In the genomic region with DNA sequence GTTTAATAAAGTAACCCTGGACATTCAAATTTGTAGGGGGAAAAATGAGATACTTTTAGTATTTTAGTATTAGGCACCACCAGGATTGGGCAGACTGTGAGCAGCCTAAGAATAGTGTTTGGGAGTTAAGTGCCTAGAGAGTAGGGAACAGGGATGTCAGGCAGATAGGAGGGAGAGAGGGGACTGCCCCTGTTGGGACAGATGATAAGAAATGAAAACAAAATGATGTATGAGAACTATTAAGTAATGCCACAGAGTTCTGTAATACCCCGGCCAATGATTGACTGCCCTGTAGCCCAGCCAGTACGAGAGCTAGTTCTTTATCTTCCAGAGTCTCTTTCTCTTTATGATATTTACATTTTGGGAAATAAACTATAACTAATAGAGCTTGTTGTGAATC, we compare ENCODE assay signal across 8 cellular contexts.
"Had no signal": no experiment of that assay in that cellular context is flagged by ENCODE, and none has a peak within 500 bp of the region (broad histone marks: within the 10 kb centered on the region; RNA-seq: fewer than 3 reads in every experiment).

No MANE protein-coding gene starts in this region.

- H3K27ac ChIP-seq: tibial nerve had no signal

- H3K36me3 ChIP-seq: adrenal gland, tibial nerve had no signal

- H3K4me3 ChIP-seq: adrenal gland, tibial nerve had no signal

- DNase-seq: activated CD4-positive, alpha-beta T cell treated with anti-CD3 and anti-CD28 coated beads for 48 hours; activated CD8-positive, alpha-beta memory T cell treated with anti-CD3 and anti-CD28 coated beads for 24 hours; activated naive CD4-positive, alpha-beta T cell treated with anti-CD3 and anti-CD28 coated beads, Interleukin-2, amount 50 U/mL, for 16 hours; adrenal gland; central memory CD4-positive, alpha-beta T cell; left colon; SK-N-SH had no signal

- H3K27me3 ChIP-seq: adrenal gland, tibial nerve had no signal

- ATAC-seq: left colon had no signal

- H3K9me3 ChIP-seq: adrenal gland, SK-N-SH, tibial nerve had no signal

- H3K4me2 ChIP-seq: SK-N-SH had no signal

- H3K9ac ChIP-seq: SK-N-SH had no signal
